In genomic region chr18:5546660-5547059, GRCh38 we compare ENCODE assay signal across 8 cellular contexts. TPM values are rescaled to one million over a fixed set of nuclear protein-coding genes. Genes with fewer than 3 reads are reported as not detected.
DNase-seq lines count a peak whose midpoint lies in the region; ATAC-seq and TF ChIP-seq lines count a peak whose summit lies in the region.

No MANE protein-coding gene starts in this region.

- CTCF ChIA-PET in activated CD4-positive, alpha-beta T cell treated with anti-CD3 and anti-CD28 coated beads for 36 hours (lab: Charles Lee), result interaction anchor here (0.7 to 1.5 kb wide), 4 partner anchors 10 to 587 kb away, joined by 3 to 4 read pairs (median 4); no protein-coding TSS in a partner anchor

- TF ChIP-seq CTCF in smooth muscle cell (IDR thresholded peaks at IDR 0.05; ENCODE audit: borderline replicate concordance, insufficient read depth, poor library complexity, severe bottlenecking), result peak; percentile 45

- peak; percentile 50 for ATAC-seq in activated CD4-positive, alpha-beta T cell treated with anti-CD3 and anti-CD28 coated beads for 36 hours
- ATAC-seq in GM19463 (IDR thresholded peaks at IDR 0.05; ENCODE audit: unreplicated experiment) (no peak), HG02623 (IDR thresholded peaks at IDR 0.05; ENCODE audit: unreplicated experiment) (no peak)

- H3K4me1 Mint-ChIP-seq in activated CD4-positive, alpha-beta T cell treated with anti-CD3 and anti-CD28 coated beads for 36 hours, result peaks cover 3% of the 10 kb centered on the region

- no peak overlapping the region for H3K9ac ChIP-seq in SK-N-MC (ENCODE audit: insufficient read length)
- H3K9ac ChIP-seq in smooth muscle cell (ENCODE audit: low read depth), result no peak overlapping the region

- no peaks in the 10 kb centered on the region for H3K79me2 ChIP-seq in smooth muscle cell (ENCODE audit: low read depth)

- no peaks in the 10 kb centered on the region for H3K9me3 ChIP-seq in SK-N-MC (ENCODE audit: low read depth, low read length)
- no peaks in the 10 kb centered on the region for H3K9me3 ChIP-seq in smooth muscle cell (replicated peaks; ENCODE audit: low read depth)

- WGBS in smooth muscle cell (ENCODE audit: low lambda C conversion rate), result 23% methylated on average over 3 of the region's 3 CpGs

- peaks cover 27% of the 10 kb centered on the region for H3K27me3 Mint-ChIP-seq in activated CD4-positive, alpha-beta T cell treated with anti-CD3 and anti-CD28 coated beads for 36 hours

- no peak overlapping the region for H3K4me3 ChIP-seq in SK-N-MC
- no peak overlapping the region for H3K4me3 ChIP-seq in smooth muscle cell

- no peaks in the 10 kb centered on the region for H3K4me1 ChIP-seq in smooth muscle cell (ENCODE audit: low read depth)

- H3K36me3 Mint-ChIP-seq in activated CD4-positive, alpha-beta T cell treated with anti-CD3 and anti-CD28 coated beads for 36 hours (ENCODE audit: low read depth), result no peaks in the 10 kb centered on the region

- peaks cover 11% of the 10 kb centered on the region for H3K27me3 ChIP-seq in smooth muscle cell (ENCODE audit: low read depth)

- H3K27ac ChIP-seq in SK-N-MC (no peak overlapping the region), smooth muscle cell (ENCODE audit: low read depth) (no peak overlapping the region)

- H3K9me3 Mint-ChIP-seq in activated CD4-positive, alpha-beta T cell treated with anti-CD3 and anti-CD28 coated beads for 36 hours (ENCODE audit: low read depth), result no peaks in the 10 kb centered on the region

- no peak overlapping the region for H2AFZ ChIP-seq in smooth muscle cell (ENCODE audit: low read depth)

- no peak overlapping the region for H3K4me3 Mint-ChIP-seq in activated CD4-positive, alpha-beta T cell treated with anti-CD3 and anti-CD28 coated beads for 36 hours

- no peaks in the 10 kb centered on the region for H3K36me3 ChIP-seq in SK-N-MC (ENCODE audit: insufficient read depth, low read length)
- no peaks in the 10 kb centered on the region for H3K36me3 ChIP-seq in smooth muscle cell (ENCODE audit: low read depth)

- intact Hi-C loops in activated CD4-positive, alpha-beta T cell treated with anti-CD3 and anti-CD28 coated beads for 36 hours (cut with DNase I, micrococcal nuclease), result loop anchor here (1.0 to 10.0 kb wide), 3 partner anchors 90 to 474 kb away; no protein-coding TSS in a partner anchor
- intact Hi-C loops in head of caudate nucleus (cut with DNase I), result loop anchor here (10.0 kb wide), 1 partner anchor 92 kb away; no protein-coding TSS in a partner anchor

- H3F3A ChIP-seq in smooth muscle cell (ENCODE audit: low read depth), result peaks cover 2% of the 10 kb centered on the region

- H4K20me1 ChIP-seq in smooth muscle cell (ENCODE audit: low read depth), result no peaks in the 10 kb centered on the region

- DNase-seq in activated CD4-positive, alpha-beta T cell treated with anti-CD3 and anti-CD28 coated beads for 36 hours, result peak; percentile 20
- DNase-seq in activated CD4-positive, alpha-beta T cell treated with anti-CD3 and anti-CD28 coated beads, Interleukin-2, amount 50 U/mL, for 1 hour, result no peak
- peak; percentile 6 for DNase-seq in SK-N-MC (ENCODE audit: low read depth, low spot score)
- DNase-seq in head of caudate nucleus, result peak in 28 of 42 donors; percentile 26 to 74 (median 52)
- DNase-seq in smooth muscle cell (lab: John Stamatoyannopoulos, UW; ENCODE audit: unreplicated experiment), result no peak
- DNase-seq in cortex of kidney (lab: John Stamatoyannopoulos, UW), result no peak

- H3K4me2 ChIP-seq in smooth muscle cell, result no peak overlapping the region

- POLR2A ChIA-PET in activated CD4-positive, alpha-beta T cell treated with anti-CD3 and anti-CD28 coated beads for 36 hours (lab: Charles Lee), result no interaction called here

- no peak overlapping the region for H3K27ac Mint-ChIP-seq in activated CD4-positive, alpha-beta T cell treated with anti-CD3 and anti-CD28 coated beads for 36 hours

RNA-seq across cellular contexts. Expression of gene EPB41L3, which starts 2.9 kb away (rescaled TPM):
- 10 to 100 TPM; 10.4 to 13.4 TPM for total RNA-seq in activated CD4-positive, alpha-beta T cell treated with anti-CD3 and anti-CD28 coated beads for 36 hours
- 22.5 and 26.9 TPM in 2 replicates for total RNA-seq in smooth muscle cell
- polyA plus RNA-seq in smooth muscle cell, result 11.5 and 29.7 TPM in 2 replicates

Comparison
In these comparisons a context has a peak if more than half of its experiments do, and no peak if none do; other contexts are left out.
1. DNase-seq: peak in activated CD4-positive, alpha-beta T cell treated with anti-CD3 and anti-CD28 coated beads for 36 hours (single experiment), SK-N-MC (single experiment) and head of caudate nucleus (28 of 42); none in activated CD4-positive, alpha-beta T cell treated with anti-CD3 and anti-CD28 coated beads, Interleukin-2, amount 50 U/mL, for 1 hour (single experiment), smooth muscle cell (single experiment) and cortex of kidney (single experiment).